Comparison of ENCODE assay signal across 25 cellular contexts in genomic region chr11:77592727-77593126, GRCh38.
"Had no signal": no experiment of that assay in that cellular context is flagged by ENCODE, and none has a peak within 500 bp of the region (broad histone marks: within the 10 kb centered on the region; RNA-seq: fewer than 3 reads in every experiment).

No MANE protein-coding gene starts in this region.

- H3K4me3 ChIP-seq: esophagus muscularis mucosa, gastroesophageal sphincter, heart right ventricle, mucosa of descending colon, prostate gland, right atrium auricular region, tibial artery had no signal

- H3K27ac ChIP-seq: esophagus muscularis mucosa, gastroesophageal sphincter, heart right ventricle, prostate gland, right atrium auricular region, tibial artery had no signal

- ATAC-seq: activated CD4-positive, alpha-beta T cell treated with anti-CD3 and anti-CD28 coated beads for 36 hours; activated naive CD4-positive, alpha-beta T cell treated with anti-CD3 and anti-CD28 coated beads, Interleukin-2, amount 50 U/mL, for 72 hours; gastroesophageal sphincter; heart right ventricle; mucosa of descending colon; stimulated activated naive CD8-positive, alpha-beta T cell treated with anti-CD3 and anti-CD28 coated beads, Interleukin-15, Interleukin-2, amounts not matched to agents 100 U/mL and 50 U/mL, for 24 hours; WTC11 had no signal

- DNase-seq: activated CD4-positive, alpha-beta T cell treated with anti-CD3 and anti-CD28 coated beads for 36 hours; activated CD4-positive, alpha-beta T cell treated with anti-CD3 and anti-CD28 coated beads, Interleukin-2, amount 50 U/mL, for 48 hours; activated gamma-delta T cell treated with Interleukin-2 at 50 U/mL for 16 hours; adrenal gland; cerebellar nuclear complex; cortex of kidney; effector CD8-positive, alpha-beta T cell; heart right ventricle; mesenchymal stem cell; mucosa of descending colon; naive B cell; stimulated activated CD4-positive, alpha-beta T cell treated with anti-CD3 and anti-CD28 coated beads, Interleukin-2, amount 100 ng/mL, for 24 hours; stimulated activated naive CD8-positive, alpha-beta T cell treated with anti-CD3 and anti-CD28 coated beads, Interleukin-15, Interleukin-2, amounts not matched to agents 100 U/mL and 50 U/mL, for 24 hours; substantia nigra; tibial artery had no signal

- H3K4me1 ChIP-seq: prostate gland had no signal

- H3K27me3 ChIP-seq: adrenal gland, esophagus muscularis mucosa, gastroesophageal sphincter, right atrium auricular region, tibial artery had no signal

- FAIRE-seq: astrocyte, bronchial epithelial cell, endothelial cell of umbilical vein, urothelium cell line had no signal

- H3K9me3 ChIP-seq: adrenal gland, esophagus muscularis mucosa, gastroesophageal sphincter, heart right ventricle, mucosa of descending colon, prostate gland, right atrium auricular region, tibial artery had no signal

- H3K36me3 ChIP-seq: adrenal gland, gastroesophageal sphincter, heart right ventricle, prostate gland, right atrium auricular region, tibial artery had no signal
